Comparison of ENCODE assay signal across 9 cellular contexts in genomic region chr3:133038089-133038730, GRCh38. TPM values are rescaled to one million over a fixed set of nuclear protein-coding genes. Genes with fewer than 3 reads are reported as not detected.
DNase-seq lines count a peak whose midpoint lies in the region; ATAC-seq and TF ChIP-seq lines count a peak whose summit lies in the region.
"Had no signal": no experiment of that assay in that cellular context is flagged by ENCODE, and none has a peak within 500 bp of the region (broad histone marks: within the 10 kb centered on the region; RNA-seq: fewer than 3 reads in every experiment).

TMEM108 (plus strand) TSS chr3:133038391.

- DNase-seq in AG10803 (ENCODE audit: low read depth) (peak; percentile 18), NCI-H69 (lab: John Stamatoyannopoulos, UW) (peak; percentile 95), astrocyte of the spinal cord (ENCODE audit: low read depth, low spot score) (peak; percentile 75), iPS DF 19.7 (ENCODE audit: low read depth, low spot score) (peak; percentile 67), psoas muscle (peak; percentile 83 to 92), NAMALWA (ENCODE audit: low spot score) (no peak), cortex of kidney (lab: John Stamatoyannopoulos, UW) (no peak)

- H3K4me1 ChIP-seq in psoas muscle: peaks cover 9% of the 10 kb centered on the region

- peak within 1 kb of the TSS; percentile 74 for H3K27ac ChIP-seq in psoas muscle
- H3K27ac ChIP-seq: epithelial cell of prostate had no signal

- TF ChIP-seq CTCF in AG10803 (conservative IDR thresholded peaks at IDR 0.05; ENCODE audit: low read length) (no peak), astrocyte of the spinal cord (IDR thresholded peaks at IDR 0.05; ENCODE audit: low read depth, low read length) (no peak), psoas muscle (IDR thresholded peaks at IDR 0.05) (no peak)

- peak within 1 kb of the TSS; percentile 44 for H3K4me3 ChIP-seq in AG10803 (ENCODE audit: low read length)
- peak within 1 kb of the TSS; percentile 71 for H3K4me3 ChIP-seq in astrocyte of the spinal cord (ENCODE audit: low read depth, low read length)
- peak within 1 kb of the TSS; percentile 91 for H3K4me3 ChIP-seq in psoas muscle

- in situ Hi-C loops in astrocyte of the spinal cord (cut with HindIII; ENCODE audit: low sequenced_read_pairs): no loop called here

- no peaks in the 10 kb centered on the region for H3K27me3 ChIP-seq in psoas muscle (ENCODE audit: insufficient read depth in 3 of 3, low read length in 2 of 3)

- intact Hi-C loops in psoas muscle (cut with DNase I): loop anchor here in 1 of 2 donors (2.0 kb wide), 1 partner anchor 307 kb away; no protein-coding TSS in a partner anchor

- no peaks in the 10 kb centered on the region for H3K36me3 ChIP-seq in psoas muscle (ENCODE audit: insufficient read depth in 1 of 2, low read depth in 1 of 2)

- no peaks in the 10 kb centered on the region for H3K9me3 ChIP-seq in psoas muscle

- WGBS in psoas muscle, 3 donors: 0 to 1% (median 0%) methylated on average over 39 to 57 of the region's 57 CpGs

- ATAC-seq in HG02642 (IDR thresholded peaks at IDR 0.05; ENCODE audit: poor library complexity, unreplicated experiment) (peak; percentile 45), psoas muscle (peak; percentile 94 to 96 (median 96))

RNA-seq across cellular contexts. Expression of gene TMEM108, which starts in this region (rescaled TPM):
- total RNA-seq in psoas muscle: 10 to 100 TPM in 1 of 4 donors, 1 to 10 TPM in 3; 5.2 to 10.5 (median 7.5) TPM
- 1 to 10 TPM; 2.4 to 8.1 (median 4.5) TPM for polyA plus RNA-seq in psoas muscle

Comparison
In these comparisons a context has a peak if more than half of its experiments do, and no peak if none do; other contexts are left out.
1. DNase-seq: peak in AG10803 (single experiment), NCI-H69 (single experiment), astrocyte of the spinal cord (single experiment), iPS DF 19.7 (single experiment) and psoas muscle (2 of 2); none in NAMALWA (single experiment) and cortex of kidney (single experiment).
2. Peak in every context shown above with its lines, with median percentiles within 50 percentile points of each other: H3K4me3 ChIP-seq.